23 cellular contexts compared by ENCODE assay signal in genomic region chr15:53202876-53203275, GRCh38.
"Had no signal": no experiment of that assay in that cellular context is flagged by ENCODE, and none has a peak within 500 bp of the region (broad histone marks: within the 10 kb centered on the region; RNA-seq: fewer than 3 reads in every experiment).

No MANE protein-coding gene starts in this region.

- H3K36me3 Mint-ChIP-seq: IgD-negative memory B cell had no signal

- H3K27me3 Mint-ChIP-seq: IgD-negative memory B cell had no signal

- DNase-seq: MV-4-11, NCI-H1048, NCI-H1105, NCI-H1417, NCI-H1436 treated with DMSO at 0.1 percent for 48 hours, NCI-H1694, NCI-H187 treated with DMSO at 0.1 percent for 48 hours, NCI-H2029 treated with DMSO at 0.1 percent for 48 hours, NCI-H2171 treated with DMSO at 0.1 percent for 48 hours, NCI-H345, NCI-H446 treated with DMSO at 0.1 percent for 48 hours, NCI-H510A treated with DMSO at 0.1 percent for 48 hours, NCI-H526, NCI-H82, SHP77, SK-N-SH had no signal

- H3K27ac Mint-ChIP-seq: IgD-negative memory B cell had no signal

- H3K9me3 ChIP-seq: SK-N-SH had no signal

- ATAC-seq: K562 had no signal

- H3K4me2 ChIP-seq: KMS-11, SK-N-SH had no signal

- H3K27ac ChIP-seq: HL-60, KMS-11, RWPE1 had no signal

- H3K4me3 ChIP-seq: K562 had no signal

- FAIRE-seq: HTR-8/SVneo, K562, RCC 7860 had no signal

- H3K4me3 Mint-ChIP-seq: IgD-negative memory B cell had no signal

- H3K4me1 Mint-ChIP-seq: IgD-negative memory B cell had no signal

- H3K9ac ChIP-seq: KMS-11, SK-N-SH had no signal
